In the genomic region with DNA sequence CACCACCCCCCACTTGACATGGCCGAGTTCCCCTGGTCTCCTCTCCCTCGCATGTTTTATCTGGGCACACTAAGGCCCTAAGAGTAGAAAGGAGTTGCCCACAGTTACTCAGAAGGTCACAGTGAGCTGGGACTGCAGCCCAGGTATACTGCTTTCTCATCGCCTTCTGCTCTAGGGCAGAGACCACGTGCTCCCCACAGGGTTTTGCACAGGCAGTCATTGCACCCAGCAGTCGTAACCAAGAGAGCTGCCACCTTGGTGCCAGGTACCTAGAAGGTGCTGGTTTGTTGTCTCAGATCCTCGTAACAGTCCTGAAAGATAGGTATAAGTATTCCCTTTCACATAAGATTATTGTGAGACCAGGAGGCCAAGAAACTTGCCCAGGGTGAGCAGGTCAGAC, we compare ENCODE assay signal across 20 cellular contexts. TPM values are rescaled to one million over a fixed set of nuclear protein-coding genes. Genes with fewer than 3 reads are reported as not detected.
"Had no signal": no experiment of that assay in that cellular context is flagged by ENCODE, and none has a peak within 500 bp of the region (broad histone marks: within the 10 kb centered on the region; RNA-seq: fewer than 3 reads in every experiment).

No MANE protein-coding gene starts in this region.

- H3K27me3 ChIP-seq: ascending aorta, colonic mucosa, heart right ventricle, thyroid gland had no signal

- H3K4me1 ChIP-seq: colonic mucosa, parathyroid adenoma had no signal

- H3K27me3 Mint-ChIP-seq: central memory CD8-positive, alpha-beta T cell; stimulated activated memory B cell treated with anti-CD40 and anti-IgM and Interleukin-4, amounts not matched to agents 10 μg/mL and 1 μg/mL and 100 μg/mL, for 72 hours had no signal

- H3K9me3 ChIP-seq: ascending aorta, colonic mucosa, heart right ventricle, thyroid gland had no signal

- H3K36me3 Mint-ChIP-seq: immature natural killer cell; naive thymus-derived CD4-positive, alpha-beta T cell; stimulated activated memory B cell treated with anti-CD40 and anti-IgM and Interleukin-4, amounts not matched to agents 10 μg/mL and 1 μg/mL and 100 μg/mL, for 72 hours had no signal

- H3K9ac ChIP-seq: parathyroid adenoma had no signal

- ATAC-seq: activated T-cell treated with anti-CD3 and anti-CD28 coated beads, Interleukin-2, amount 50 U/mL, for 4 hours; esophagus mucosa; heart right ventricle; naive thymus-derived CD4-positive, alpha-beta T cell; sciatic nerve; stimulated activated memory B cell treated with anti-CD40 and anti-IgM and Interleukin-4, amounts not matched to agents 10 μg/mL and 1 μg/mL and 100 μg/mL, for 72 hours had no signal

- DNase-seq: activated CD4-positive, alpha-beta T cell treated with anti-CD3 and anti-CD28 coated beads, Interleukin-2, amount 10 ng/mL, durations not matched to agents 24 days and 14 days; activated CD8-positive, alpha-beta memory T cell treated with anti-CD3 and anti-CD28 coated beads, Interleukin-2, amount 50 U/mL, for 4 hours; activated effector memory CD4-positive, alpha-beta T cell treated with Interleukin-2 at 50 U/mL for 16 hours; activated naive CD4-positive, alpha-beta T cell treated with anti-CD3 and anti-CD28 coated beads, Interleukin-2, amount 50 U/mL, for 16 hours; activated T-cell treated with anti-CD3 and anti-CD28 coated beads, Interleukin-2, amount 50 U/mL, for 4 hours; colonic mucosa; heart right ventricle; immature natural killer cell; kidney glomerular epithelial cell; mesendoderm; naive thymus-derived CD4-positive, alpha-beta T cell; stimulated activated CD4-positive, alpha-beta T cell treated with anti-CD3 and anti-CD28 coated beads, Interleukin-4, amount 100 ng/mL, for 24 hours; T1000; thyroid gland had no signal

- H3K9me3 Mint-ChIP-seq: activated CD4-positive, alpha-beta T cell treated with anti-CD3 and anti-CD28 coated beads, Interleukin-2, amount 10 ng/mL, durations not matched to agents 24 days and 14 days; activated T-cell treated with anti-CD3 and anti-CD28 coated beads, Interleukin-2, amount 50 U/mL, for 4 hours; central memory CD8-positive, alpha-beta T cell; immature natural killer cell; naive thymus-derived CD4-positive, alpha-beta T cell; stimulated activated memory B cell treated with anti-CD40 and anti-IgM and Interleukin-4, amounts not matched to agents 10 μg/mL and 1 μg/mL and 100 μg/mL, for 72 hours had no signal

- H3K4me3 Mint-ChIP-seq: stimulated activated memory B cell treated with anti-CD40 and anti-IgM and Interleukin-4, amounts not matched to agents 10 μg/mL and 1 μg/mL and 100 μg/mL, for 72 hours had no signal

- H3K36me3 ChIP-seq: ascending aorta, colonic mucosa, thyroid gland had no signal

- H3K4me3 ChIP-seq: colonic mucosa, thyroid gland had no signal

- H3K27ac ChIP-seq: ascending aorta, colonic mucosa, parathyroid adenoma, thyroid gland had no signal

- H3K27ac Mint-ChIP-seq: activated CD4-positive, alpha-beta T cell treated with anti-CD3 and anti-CD28 coated beads, Interleukin-2, amount 10 ng/mL, durations not matched to agents 24 days and 14 days; immature natural killer cell had no signal

RNA-seq across cellular contexts. Expression of a gene that starts 21.0 kb away (rescaled TPM):
- total RNA-seq: activated CD4-positive, alpha-beta T cell treated with anti-CD3 and anti-CD28 coated beads, Interleukin-2, amount 10 ng/mL, durations not matched to agents 24 days and 14 days had no signal
- polyA plus RNA-seq: immature natural killer cell had no signal
